In genomic region chr2:160494243-160494642, GRCh38 we compare ENCODE assay signal across 8 cellular contexts. TPM values are rescaled to one million over a fixed set of nuclear protein-coding genes. Genes with fewer than 3 reads are reported as not detected.
DNase-seq lines count a peak whose midpoint lies in the region; ATAC-seq and TF ChIP-seq lines count a peak whose summit lies in the region.

No MANE protein-coding gene starts in this region.

- H3K27me3 Mint-ChIP-seq in activated naive CD4-positive, alpha-beta T cell treated with anti-CD3 and anti-CD28 coated beads for 36 hours (ENCODE audit: low read depth), result no peaks in the 10 kb centered on the region

- H3K36me3 ChIP-seq in right lobe of liver (no peaks in the 10 kb centered on the region), upper lobe of right lung (no peaks in the 10 kb centered on the region)

- H3K4me3 ChIP-seq in right lobe of liver (peak overlapping the region; percentile 80 to 87 (median 86)), upper lobe of right lung (peak overlapping the region; percentile 82)

- H3K4me3 Mint-ChIP-seq in activated naive CD4-positive, alpha-beta T cell treated with anti-CD3 and anti-CD28 coated beads for 36 hours, result peak overlapping the region; percentile 93

- H3K4me1 ChIP-seq in right lobe of liver (peaks cover 0 to 17% (median 3%) of the 10 kb centered on the region in 4 donors), upper lobe of right lung (peaks cover 9% of the 10 kb centered on the region)

- H3K27me3 ChIP-seq in right lobe of liver, result no peaks in the 10 kb centered on the region
- H3K27me3 ChIP-seq in upper lobe of right lung, result no peaks in the 10 kb centered on the region

- TF ChIP-seq POLR2A in right lobe of liver (IDR thresholded peaks at IDR 0.05), result no peak

- H3K27ac ChIP-seq in right lobe of liver (peak overlapping the region in 1 of 3 donors; percentile 93), upper lobe of right lung (peak overlapping the region; percentile 96)

- ATAC-seq in right lobe of liver, result no peak
- no peak for ATAC-seq in upper lobe of right lung
- ATAC-seq in esophagus mucosa, result no peak
- ATAC-seq in GM19023 (IDR thresholded peaks at IDR 0.05; ENCODE audit: unreplicated experiment), result no peak

- H3K4me1 Mint-ChIP-seq in activated naive CD4-positive, alpha-beta T cell treated with anti-CD3 and anti-CD28 coated beads for 36 hours (ENCODE audit: low read depth), result peaks cover 37% of the 10 kb centered on the region

- no peak overlapping the region for H3K27ac Mint-ChIP-seq in activated naive CD4-positive, alpha-beta T cell treated with anti-CD3 and anti-CD28 coated beads for 36 hours

- H3K9me3 ChIP-seq in right lobe of liver (no peaks in the 10 kb centered on the region), upper lobe of right lung (no peaks in the 10 kb centered on the region)

- H3K36me3 Mint-ChIP-seq in activated naive CD4-positive, alpha-beta T cell treated with anti-CD3 and anti-CD28 coated beads for 36 hours (ENCODE audit: low read depth), result no peaks in the 10 kb centered on the region

- WGBS in right lobe of liver (ENCODE audit: insufficient coverage, low coverage, low lambda C conversion rate, missing lambda C conversion rate), result 17% methylated on average over 8 of the region's 8 CpGs

- intact Hi-C loops in activated naive CD4-positive, alpha-beta T cell treated with anti-CD3 and anti-CD28 coated beads for 36 hours (cut with micrococcal nuclease), result loop anchor here (5.0 to 10.0 kb wide), 2 partner anchors 158 to 779 kb away; partner anchors contain the start of gene MARCHF7
- intact Hi-C loops in right lobe of liver (cut with DNase I) (no loop called here), upper lobe of right lung (cut with DNase I) (no loop called here)

- CTCF ChIA-PET in activated naive CD4-positive, alpha-beta T cell treated with anti-CD3 and anti-CD28 coated beads for 36 hours (lab: Charles Lee), result interaction anchor here (0.9 to 1.0 kb wide), 2 partner anchors 66 to 91 kb away, joined by 3 read pairs; no protein-coding TSS in a partner anchor

- no peaks in the 10 kb centered on the region for H3K9me3 Mint-ChIP-seq in activated naive CD4-positive, alpha-beta T cell treated with anti-CD3 and anti-CD28 coated beads for 36 hours

- no peak for DNase-seq in activated naive CD4-positive, alpha-beta T cell treated with anti-CD3 and anti-CD28 coated beads for 36 hours
- DNase-seq in activated naive CD4-positive, alpha-beta T cell (lab: John Stamatoyannopoulos, UW), result no peak
- peak; percentile 39 for DNase-seq in astrocyte of the hippocampus (ENCODE audit: low read depth, low spot score)
- no peak for DNase-seq in right lobe of liver
- no peak for DNase-seq in upper lobe of right lung
- no peak for DNase-seq in SIG-M5 treated with dmso at 0.1 percent for 504 hours (lab: John Stamatoyannopoulos, UW; ENCODE audit: unreplicated experiment)

- TF ChIP-seq CTCF in right lobe of liver (IDR thresholded peaks at IDR 0.05) (no peak), upper lobe of right lung (IDR thresholded peaks at IDR 0.05) (no peak)

RNA-seq across cellular contexts. Expression of gene RBMS1, which starts 0.6 kb away (rescaled TPM):
- 10 to 100 TPM; 27.8 to 29.1 TPM for total RNA-seq in activated naive CD4-positive, alpha-beta T cell treated with anti-CD3 and anti-CD28 coated beads for 36 hours
- 10 to 100 TPM in 4 of 6 experiments, 1 to 10 TPM in 2; 8.5 to 21.4 (median 14.3) TPM for total RNA-seq in right lobe of liver
- 102 TPM for total RNA-seq in upper lobe of right lung
- total RNA-seq in esophagus mucosa, result 28.2 TPM
